Comparison of ENCODE assay signal across 20 cellular contexts in the genomic region with DNA sequence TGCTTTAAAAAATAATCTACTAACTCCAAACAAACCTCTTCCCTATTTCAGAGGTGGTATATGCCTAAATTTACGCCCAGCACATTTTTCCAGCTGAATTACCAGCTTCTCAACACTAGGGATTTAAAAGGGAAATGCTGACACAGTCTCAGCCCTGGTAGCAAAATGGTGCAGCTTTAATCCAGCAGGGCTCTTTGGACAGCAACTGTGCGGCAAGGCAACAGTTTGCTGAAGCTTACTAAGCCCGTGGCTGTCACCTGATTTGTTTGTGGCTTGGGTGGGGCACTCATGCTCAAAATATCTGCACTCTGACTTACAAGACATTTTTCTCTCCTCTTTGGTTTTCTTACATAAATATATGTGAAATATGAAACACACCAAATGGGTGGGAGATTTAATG.
DNase-seq lines count a peak whose midpoint lies in the region; ATAC-seq, FAIRE-seq and TF ChIP-seq lines count a peak whose summit lies in the region.
"Had no signal": no experiment of that assay in that cellular context is flagged by ENCODE, and none has a peak within 500 bp of the region (broad histone marks: within the 10 kb centered on the region; RNA-seq: fewer than 3 reads in every experiment).

No MANE protein-coding gene starts in this region.

- H3K79me2 ChIP-seq in GM12878 (ENCODE audit: control insufficient read depth, insufficient read depth, low read length) (no peaks in the 10 kb centered on the region), neural progenitor cell (ENCODE audit: low read depth) (no peaks in the 10 kb centered on the region)

- in situ Hi-C loops in GM12878 (cut with MboI): no loop called here

- no peak for TF ChIP-seq POLR2A in GM12878 (IDR thresholded peaks at IDR 0.05; ENCODE audit: low read depth, low read length)

- POLR2A ChIA-PET in GM12878 (lab: Charles Lee): interaction anchor here (0.7 kb wide), 1 partner anchor 145 kb away, joined by 9 read pairs; no protein-coding TSS in a partner anchor

- no peak overlapping the region for H3K27ac Mint-ChIP-seq in neural progenitor cell
- H3K27ac Mint-ChIP-seq: activated naive CD8-positive, alpha-beta T cell; CD4-positive, alpha-beta memory T cell; natural killer cell had no signal

- H4K20me1 ChIP-seq in GM12878 (ENCODE audit: control insufficient read depth, insufficient read depth): no peaks in the 10 kb centered on the region
- no peaks in the 10 kb centered on the region for H4K20me1 ChIP-seq in neural progenitor cell (ENCODE audit: low read depth)

- H3K4me3 Mint-ChIP-seq in neural progenitor cell: no peak overlapping the region
- H3K4me3 Mint-ChIP-seq: activated naive CD8-positive, alpha-beta T cell; CD4-positive, alpha-beta memory T cell; natural killer cell had no signal

- SMC1A ChIA-PET in GM12878 (lab: Charles Lee; ENCODE audit: uncharacterized antibody, unreplicated experiment): interaction anchor here (1.0 kb wide), 1 partner anchor 11 kb away, joined by 6 read pairs; no protein-coding TSS in a partner anchor

- FAIRE-seq in GM12878 (lab: Jason Lieb, UNC): no peak
- FAIRE-seq: GM19239 had no signal

- no peak overlapping the region for H2AFZ ChIP-seq in GM12878 (ENCODE audit: control insufficient read depth, low read depth, low read length)
- no peak overlapping the region for H2AFZ ChIP-seq in neural progenitor cell (replicated peaks)

- H3K4me1 Mint-ChIP-seq in neural progenitor cell: peaks cover 10% of the 10 kb centered on the region
- H3K4me1 Mint-ChIP-seq: CD4-positive, alpha-beta memory T cell; natural killer cell had no signal

- H3K4me1 ChIP-seq in GM12878 (ENCODE audit: control insufficient read depth, insufficient read depth, low read length) (no peaks in the 10 kb centered on the region), neural progenitor cell (peaks cover 16% of the 10 kb centered on the region), BE2C (no peaks in the 10 kb centered on the region)

- WGBS in GM12878 (ENCODE audit: insufficient coverage, insufficient replicate concordance, low lambda C conversion rate, missing lambda C conversion rate): 12% methylated on average over 3 of the region's 3 CpGs

- H3K27me3 Mint-ChIP-seq in neural progenitor cell (ENCODE audit: insufficient read depth, low read depth): peaks cover 4% of the 10 kb centered on the region

- BruUV-seq in GM12878 (replicated peaks; lab: Mats Ljungman, UMichigan): no TSS peak

- RAD21 ChIA-PET in GM12878 (lab: Charles Lee; ENCODE audit: unreplicated experiment): no interaction called here

- no peak overlapping the region for H3K9ac ChIP-seq in GM12878 (ENCODE audit: control insufficient read depth, insufficient read depth, low read length)
- no peak overlapping the region for H3K9ac ChIP-seq in neural progenitor cell

- TF ChIP-seq RAD21 in GM12878 (IDR thresholded peaks at IDR 0.05; ENCODE audit: insufficient read depth, low read depth, low read length): no peak

- H3K9me3 ChIP-seq in GM12878 (replicated peaks; ENCODE audit: control insufficient read depth, insufficient read depth, low read length) (no peaks in the 10 kb centered on the region), neural progenitor cell (ENCODE audit: low read depth) (no peaks in the 10 kb centered on the region), BE2C (no peaks in the 10 kb centered on the region)

- no peak overlapping the region for H3K4me2 ChIP-seq in GM12878 (ENCODE audit: control insufficient read depth, insufficient read depth)
- H3K4me2 ChIP-seq in neural progenitor cell: no peak overlapping the region

- no peak for TF ChIP-seq EP300 in GM12878 (IDR thresholded peaks at IDR 0.05; ENCODE audit: borderline replicate concordance in 1 of 2, control insufficient read depth in 1 of 2, low read depth in 2 of 2, low read length in 2 of 2)

- H3K27me3 ChIP-seq in GM12878 (replicated peaks in 1 of 2; ENCODE audit: control insufficient read depth in 2 of 2, insufficient read depth in 2 of 2, low read length in 1 of 2): no peaks in the 10 kb centered on the region
- H3K27me3 ChIP-seq in neural progenitor cell: no peaks in the 10 kb centered on the region
- H3K27me3 ChIP-seq in BE2C: no peaks in the 10 kb centered on the region; the same call in 1 of the 2 replicates

- TF ChIP-seq CTCF in GM12878 (IDR thresholded peaks at IDR 0.05 in 2 of 3, conservative IDR thresholded peaks at IDR 0.05 in 1 of 3; ENCODE audit: control insufficient read depth in 2 of 3, extremely low read depth in 1 of 3, insufficient read depth in 1 of 3, low read depth in 3 of 3, low read length in 3 of 3): no peak
- TF ChIP-seq CTCF in neural progenitor cell (IDR thresholded peaks at IDR 0.05): no peak
- no peak for TF ChIP-seq CTCF in BE2C (IDR thresholded peaks at IDR 0.05; ENCODE audit: low read depth, low read length)

- no peaks in the 10 kb centered on the region for H3F3A ChIP-seq in neural progenitor cell (ENCODE audit: low read depth)

- no peaks in the 10 kb centered on the region for H3K36me3 Mint-ChIP-seq in neural progenitor cell
- H3K36me3 Mint-ChIP-seq: activated naive CD8-positive, alpha-beta T cell; CD4-positive, alpha-beta memory T cell; natural killer cell had no signal

- no peak overlapping the region for H3K4me3 ChIP-seq in GM12878
- no peak overlapping the region for H3K4me3 ChIP-seq in neural progenitor cell
- H3K4me3 ChIP-seq in BE2C (ENCODE audit: low read depth, low read length): no peak overlapping the region

- DNase-seq in DMS 273 (lab: John Stamatoyannopoulos, UW; ENCODE audit: unreplicated experiment) (peak; percentile 22), DMS 273 treated with DMSO at 0.1 percent for 48 hours (lab: John Stamatoyannopoulos, UW) (no peak), LHCN-M2 (ENCODE audit: low read depth) (peak; percentile 2), GM12878 (ENCODE audit: low read depth, low spot score) (no peak), neural progenitor cell (ENCODE audit: low spot score) (peak; percentile 44), BE2C (no peak)
- DNase-seq in activated CD4-positive, CD25-positive, alpha-beta regulatory T cell (lab: John Stamatoyannopoulos, UW): no peak
- DNase-seq: activated CD4-positive, alpha-beta T cell treated with anti-CD3 and anti-CD28 coated beads for 1 hour; CD4-positive, alpha-beta memory T cell; effector CD8-positive, alpha-beta T cell; GF-D8; IMR-90; natural killer cell; NCI-H1092 treated with DMSO at 0.1 percent for 48 hours; NCI-H345; T-helper 1 cell had no signal

- CTCF ChIA-PET in GM12878 (lab: Yijun Ruan, JAX): interaction anchor here (1.3 kb wide), 1 partner anchor 281 kb away, joined by 3 read pairs; no protein-coding TSS in a partner anchor

- intact Hi-C loops in GM12878 (cut with micrococcal nuclease; ENCODE audit: unreplicated experiment): no loop called here

- H3K36me3 ChIP-seq in GM12878 (ENCODE audit: control insufficient read depth in 2 of 2, insufficient read depth in 2 of 2, low read length in 1 of 2) (no peaks in the 10 kb centered on the region; a peak in 1 of 4 replicates), neural progenitor cell (no peaks in the 10 kb centered on the region), BE2C (no peaks in the 10 kb centered on the region)

- H3K9me3 Mint-ChIP-seq in neural progenitor cell: peaks cover 5% of the 10 kb centered on the region
- H3K9me3 Mint-ChIP-seq: natural killer cell had no signal

- ATAC-seq in GM12878: peak; percentile 64
- ATAC-seq in GM21717 (IDR thresholded peaks at IDR 0.05; ENCODE audit: unreplicated experiment): no peak
- ATAC-seq: natural killer cell had no signal

- H3K27ac ChIP-seq in GM12878 (ENCODE audit: control insufficient read depth, insufficient read depth) (no peak overlapping the region), neural progenitor cell (no peak overlapping the region)
- H3K27ac ChIP-seq: 22Rv1 had no signal

TF ChIP-seq in GM12878, 131 proteins besides CTCF, POLR2A, EP300 and RAD21:
- TF ChIP-seq HDGF (IDR thresholded peaks at IDR 0.05) (no peak), REST (IDR thresholded peaks at IDR 0.05; ENCODE audit: low read depth, low read length) (peak; percentile 17; the same call in 1 of the 2 replicates), TAF1 (IDR thresholded peaks at IDR 0.05; ENCODE audit: borderline replicate concordance, low read depth, low read length) (no peak), SREBF2 (IDR thresholded peaks at IDR 0.05; ENCODE audit: low read length) (no peak), GATAD2B (conservative IDR thresholded peaks at IDR 0.05; ENCODE audit: low read depth) (no peak)

Comparison
In these comparisons a context has a peak if more than half of its experiments do, and no peak if none do; other contexts are left out.
1. DNase-seq: peak in DMS 273 (single experiment), LHCN-M2 (single experiment) and neural progenitor cell (single experiment); none in DMS 273 treated with DMSO at 0.1 percent for 48 hours (single experiment), GM12878 (single experiment), BE2C (single experiment) and activated CD4-positive, CD25-positive, alpha-beta regulatory T cell (0 of 4).